Comparison of ENCODE assay signal across 8 cellular contexts in genomic region chr3:63912768-63913588, GRCh38. TPM values are rescaled to one million over a fixed set of nuclear protein-coding genes. Genes with fewer than 3 reads are reported as not detected.
DNase-seq lines count a peak whose midpoint lies in the region; ATAC-seq and TF ChIP-seq lines count a peak whose summit lies in the region.

No MANE protein-coding gene starts in this region.

- H3K27ac ChIP-seq in WERI-Rb-1, result no peak overlapping the region

- H3K9me3 ChIP-seq in WERI-Rb-1 (ENCODE audit: severe bottlenecking), result no peaks in the 10 kb centered on the region

- peaks cover 31% of the 10 kb centered on the region for H3K36me3 ChIP-seq in WERI-Rb-1

- ATAC-seq in HG03432 (IDR thresholded peaks at IDR 0.05; ENCODE audit: unreplicated experiment), result peak; percentile 18
- ATAC-seq in left lobe of liver, result peak; percentile 39

- no peak for TF ChIP-seq CTCF in WERI-Rb-1 (IDR thresholded peaks at IDR 0.05; ENCODE audit: low read depth, low read length)

- H3K4me3 ChIP-seq in WERI-Rb-1 (ENCODE audit: low read depth, low read length), result peak overlapping the region; percentile 39

- H3K27me3 ChIP-seq in WERI-Rb-1 (ENCODE audit: insufficient read depth, low read depth, severe bottlenecking), result no peaks in the 10 kb centered on the region

- DNase-seq in NCI-H1417 (lab: John Stamatoyannopoulos, UW) (peak in 2 of 3 experiments; percentile 49 to 62), NCI-H1417 treated with DMSO at 0.1 percent for 48 hours (lab: John Stamatoyannopoulos, UW) (no peak), WERI-Rb-1 (no peak), left lobe of liver (ENCODE audit: low spot score) (peak; percentile 77), OCI-M2 (lab: John Stamatoyannopoulos, UW; ENCODE audit: unreplicated experiment) (no peak)
- DNase-seq in central memory CD4-positive, alpha-beta T cell, result peak; percentile 43
- DNase-seq in stimulated activated CD4-positive, alpha-beta T cell treated with anti-CD3 and anti-CD28 coated beads, Interleukin-2, amount 100 ng/mL, for 48 hours, result peak; percentile 24 to 42

RNA-seq across cellular contexts. Expression of gene SCAANT1, which starts 0.8 kb away (rescaled TPM):
- total RNA-seq in left lobe of liver, result not detected

RNA-seq across cellular contexts. Expression of gene ATXN7, which starts 49.3 kb away (rescaled TPM):
- 12.7 TPM for total RNA-seq in left lobe of liver

RNA-seq across cellular contexts. Expression of gene THOC7, which starts 49.4 kb away (rescaled TPM):
- 20.8 TPM for total RNA-seq in left lobe of liver

Comparison
In these comparisons a context has a peak if more than half of its experiments do, and no peak if none do; other contexts are left out.
1. DNase-seq: peak in NCI-H1417 (2 of 3), central memory CD4-positive, alpha-beta T cell (single experiment), left lobe of liver (single experiment) and stimulated activated CD4-positive, alpha-beta T cell treated with anti-CD3 and anti-CD28 coated beads, Interleukin-2, amount 100 ng/mL, for 48 hours (2 of 2); none in NCI-H1417 treated with DMSO at 0.1 percent for 48 hours (single experiment), WERI-Rb-1 (single experiment) and OCI-M2 (single experiment).